In genomic region chr12:45213107-45213506, GRCh38 we compare ENCODE assay signal across 25 cellular contexts.
"Had no signal": no experiment of that assay in that cellular context is flagged by ENCODE, and none has a peak within 500 bp of the region (broad histone marks: within the 10 kb centered on the region; RNA-seq: fewer than 3 reads in every experiment).

No MANE protein-coding gene starts in this region.

- H3K9me3 Mint-ChIP-seq: activated CD4-positive, alpha-beta memory T cell treated with anti-CD3 and anti-CD28 coated beads for 36 hours; activated CD4-positive, alpha-beta T cell treated with anti-CD3 and anti-CD28 coated beads, Interleukin-2, amount 10 ng/mL, durations not matched to agents 24 days and 14 days; activated naive CD4-positive, alpha-beta T cell treated with anti-CD3 and anti-CD28 coated beads, Interleukin-2, amount 50 U/mL, for 72 hours; activated T-cell treated with anti-CD3 and anti-CD28 coated beads, Interleukin-2, amount 50 U/mL, for 24 hours; activated T-helper 17 cell treated with anti-CD3 and anti-CD28 coated beads, Interleukin-2, amount 50 U/mL, for 72 hours; central memory CD8-positive, alpha-beta T cell; naive thymus-derived CD8-positive, alpha-beta T cell; stimulated activated effector memory CD8-positive, alpha-beta T cell treated with anti-CD3 and anti-CD28 coated beads, Interleukin-12 subunit alpha, Interleukin-12 subunit beta, amount 100 ng/mL, for 72 hours; stimulated activated naive CD8-positive, alpha-beta T cell treated with anti-CD3 and anti-CD28 coated beads, Interleukin-15, Interleukin-2, amounts not matched to agents 100 ng/mL and 50 ng/mL, for 24 hours had no signal

- H3K4me3 ChIP-seq: colonic mucosa, heart right ventricle, ovary, right lobe of liver, skin epidermis, thyroid gland, upper lobe of right lung had no signal

- H3K27ac ChIP-seq: colonic mucosa, heart right ventricle, neutrophil, ovary, right lobe of liver, skin epidermis, thyroid gland, upper lobe of right lung had no signal

- H3K36me3 Mint-ChIP-seq: naive thymus-derived CD8-positive, alpha-beta T cell had no signal

- H3K27me3 ChIP-seq: colonic mucosa, heart right ventricle, neutrophil, ovary, right lobe of liver, thyroid gland, upper lobe of right lung had no signal

- H3K9me3 ChIP-seq: colonic mucosa, heart right ventricle, neutrophil, ovary, right lobe of liver, thyroid gland, upper lobe of right lung had no signal

- H3K36me3 ChIP-seq: colonic mucosa, heart right ventricle, neutrophil, ovary, right lobe of liver, thyroid gland, upper lobe of right lung had no signal

- H3K4me3 Mint-ChIP-seq: activated CD4-positive, alpha-beta memory T cell treated with anti-CD3 and anti-CD28 coated beads for 36 hours; activated T-cell treated with anti-CD3 and anti-CD28 coated beads, Interleukin-2, amount 50 U/mL, for 24 hours; central memory CD8-positive, alpha-beta T cell; stimulated activated effector memory CD8-positive, alpha-beta T cell treated with anti-CD3 and anti-CD28 coated beads, Interleukin-12 subunit alpha, Interleukin-12 subunit beta, amount 100 ng/mL, for 72 hours; stimulated activated naive CD8-positive, alpha-beta T cell treated with anti-CD3 and anti-CD28 coated beads, Interleukin-15, Interleukin-2, amounts not matched to agents 100 ng/mL and 50 ng/mL, for 24 hours had no signal

- DNase-seq: activated CD4-positive, alpha-beta memory T cell treated with anti-CD3 and anti-CD28 coated beads for 36 hours; activated CD4-positive, alpha-beta T cell treated with anti-CD3 and anti-CD28 coated beads, Interleukin-2, amount 10 ng/mL, durations not matched to agents 24 days and 14 days; activated CD8-positive, alpha-beta memory T cell treated with anti-CD3 and anti-CD28 coated beads, Interleukin-2, amount 50 U/mL, for 4 hours; activated gamma-delta T cell treated with Interleukin-2 at 50 U/mL for 16 hours; activated T-cell treated with anti-CD3 and anti-CD28 coated beads, Interleukin-2, amount 50 U/mL, for 24 hours; anterior cingulate cortex; colonic mucosa; effector memory CD4-positive, alpha-beta T cell; foreskin fibroblast; heart right ventricle; naive thymus-derived CD8-positive, alpha-beta T cell; ovary; right lobe of liver; stimulated activated CD4-positive, alpha-beta T cell treated with anti-CD3 and anti-CD28 coated beads, Interleukin-12 subunit alpha, Interleukin-12 subunit beta, amount 100 ng/mL, for 4 hours; stimulated activated CD4-positive, alpha-beta T cell treated with anti-CD3 and anti-CD28 coated beads, Interleukin-4, amount 100 ng/mL, for 24 hours; thyroid gland; upper lobe of right lung had no signal

- H3K27me3 Mint-ChIP-seq: activated CD4-positive, alpha-beta memory T cell treated with anti-CD3 and anti-CD28 coated beads for 36 hours; activated CD4-positive, alpha-beta T cell treated with anti-CD3 and anti-CD28 coated beads, Interleukin-2, amount 10 ng/mL, durations not matched to agents 24 days and 14 days; activated T-cell treated with anti-CD3 and anti-CD28 coated beads, Interleukin-2, amount 50 U/mL, for 24 hours; activated T-helper 17 cell treated with anti-CD3 and anti-CD28 coated beads, Interleukin-2, amount 50 U/mL, for 72 hours; central memory CD8-positive, alpha-beta T cell; naive thymus-derived CD8-positive, alpha-beta T cell; progenitor cell of endocrine pancreas; stimulated activated naive CD8-positive, alpha-beta T cell treated with anti-CD3 and anti-CD28 coated beads, Interleukin-15, Interleukin-2, amounts not matched to agents 100 ng/mL and 50 ng/mL, for 24 hours had no signal

- H3K4me1 ChIP-seq: colonic mucosa had no signal

- ATAC-seq: activated naive CD4-positive, alpha-beta T cell treated with anti-CD3 and anti-CD28 coated beads, Interleukin-2, amount 50 U/mL, for 72 hours; activated T-helper 17 cell treated with anti-CD3 and anti-CD28 coated beads, Interleukin-2, amount 50 U/mL, for 72 hours; heart right ventricle; naive thymus-derived CD8-positive, alpha-beta T cell; right lobe of liver; stimulated activated effector memory CD8-positive, alpha-beta T cell treated with anti-CD3 and anti-CD28 coated beads, Interleukin-12 subunit alpha, Interleukin-12 subunit beta, amount 100 ng/mL, for 72 hours; upper lobe of right lung had no signal

- H3K27ac Mint-ChIP-seq: activated CD4-positive, alpha-beta memory T cell treated with anti-CD3 and anti-CD28 coated beads for 36 hours; activated CD4-positive, alpha-beta T cell treated with anti-CD3 and anti-CD28 coated beads, Interleukin-2, amount 10 ng/mL, durations not matched to agents 24 days and 14 days; activated T-cell treated with anti-CD3 and anti-CD28 coated beads, Interleukin-2, amount 50 U/mL, for 24 hours; progenitor cell of endocrine pancreas; stimulated activated effector memory CD8-positive, alpha-beta T cell treated with anti-CD3 and anti-CD28 coated beads, Interleukin-12 subunit alpha, Interleukin-12 subunit beta, amount 100 ng/mL, for 72 hours; stimulated activated naive CD8-positive, alpha-beta T cell treated with anti-CD3 and anti-CD28 coated beads, Interleukin-15, Interleukin-2, amounts not matched to agents 100 ng/mL and 50 ng/mL, for 24 hours had no signal
